10 cellular contexts compared by ENCODE assay signal in genomic region chrX:129981207-129981553, GRCh38. TPM values are rescaled to one million over a fixed set of nuclear protein-coding genes. Genes with fewer than 3 reads are reported as not detected.
DNase-seq lines count a peak whose midpoint lies in the region; ATAC-seq lines count a peak whose summit lies in the region.
"Had no signal": no experiment of that assay in that cellular context is flagged by ENCODE, and none has a peak within 500 bp of the region (broad histone marks: within the 10 kb centered on the region; RNA-seq: fewer than 3 reads in every experiment).

No MANE protein-coding gene starts in this region.

- peaks cover 14% of the 10 kb centered on the region for H3K4me1 ChIP-seq in SJSA1 (replicated peaks)
- H3K4me1 ChIP-seq in iPS-15b (ENCODE audit: control insufficient read depth, insufficient read depth, low read length): no peaks in the 10 kb centered on the region
- peaks cover 0 to 20% (median 13%) of the 10 kb centered on the region in 5 donors for H3K4me1 ChIP-seq in subcutaneous abdominal adipose tissue (ENCODE audit: control insufficient read depth in 5 of 5, insufficient read depth in 5 of 5, low read length in 5 of 5)
- H3K4me1 ChIP-seq: pancreas had no signal

- H3K27ac ChIP-seq in SJSA1 (no peak overlapping the region), subcutaneous abdominal adipose tissue (ENCODE audit: low read depth, low read length) (no peak overlapping the region)

- H3K4me3 Mint-ChIP-seq in activated T-cell treated with anti-CD3 and anti-CD28 coated beads, Interleukin-2, amount 50 U/mL, for 24 hours: no peak overlapping the region

- no peak overlapping the region for H3K9ac ChIP-seq in iPS-15b (ENCODE audit: low read depth, low read length)
- H3K9ac ChIP-seq in subcutaneous abdominal adipose tissue (ENCODE audit: low read length in 5 of 5): peak overlapping the region in 4 of 5 donors; percentile 14 to 77 (median 58)

- H3K9me3 ChIP-seq in SJSA1 (replicated peaks) (no peaks in the 10 kb centered on the region), iPS-15b (ENCODE audit: control insufficient read depth, insufficient read depth, low read length) (no peaks in the 10 kb centered on the region), subcutaneous abdominal adipose tissue (ENCODE audit: control insufficient read depth in 5 of 5, low read length in 5 of 5) (no peaks in the 10 kb centered on the region)
- H3K9me3 ChIP-seq: pancreas had no signal

- 0 out of 2 replicates have a peak, but pooled peaks cover 4% of the 10 kb centered on the region for H3K27me3 ChIP-seq in SJSA1 (replicated peaks)
- H3K27me3 ChIP-seq in iPS-15b (ENCODE audit: control insufficient read depth, insufficient read depth, low read length): peaks cover 61% of the 10 kb centered on the region
- H3K27me3 ChIP-seq in subcutaneous abdominal adipose tissue (ENCODE audit: control insufficient read depth in 5 of 5, insufficient read depth in 4 of 5, low read length in 5 of 5): peaks cover 0 to 3% (median 2%) of the 10 kb centered on the region in 5 donors
- H3K27me3 ChIP-seq: pancreas had no signal

- H3K4me1 Mint-ChIP-seq in activated T-cell treated with anti-CD3 and anti-CD28 coated beads, Interleukin-2, amount 50 U/mL, for 24 hours (ENCODE audit: low read depth): peaks cover 15% of the 10 kb centered on the region

- peaks cover 23% of the 10 kb centered on the region for H3K27me3 Mint-ChIP-seq in activated T-cell treated with anti-CD3 and anti-CD28 coated beads, Interleukin-2, amount 50 U/mL, for 24 hours

- H3K36me3 ChIP-seq in SJSA1 (no peaks in the 10 kb centered on the region), iPS-15b (ENCODE audit: control insufficient read depth, insufficient read depth, low read length) (no peaks in the 10 kb centered on the region), subcutaneous abdominal adipose tissue (ENCODE audit: control insufficient read depth in 5 of 5, insufficient read depth in 5 of 5, low read length in 5 of 5) (no peaks in the 10 kb centered on the region)
- H3K36me3 ChIP-seq: pancreas had no signal

- DNase-seq in activated T-cell treated with anti-CD3 and anti-CD28 coated beads, Interleukin-2, amount 50 U/mL, for 24 hours: no peak
- DNase-seq in activated T-cell treated with anti-CD3 and anti-CD28 coated beads for 4 hours (no peak), SJSA1 (ENCODE audit: low read depth in 1 of 2, low spot score in 2 of 2) (no peak), amniotic stem cell (lab: John Stamatoyannopoulos, UW) (no peak), DMS153 (lab: John Stamatoyannopoulos, UW) (no peak)
- DNase-seq: NCI-H1092 had no signal

- ATAC-seq in HG03045 (IDR thresholded peaks at IDR 0.05; ENCODE audit: unreplicated experiment): no peak

- H3K4me3 ChIP-seq in SJSA1 (peak overlapping the region; percentile 32), iPS-15b (ENCODE audit: low read depth, low read length) (peak overlapping the region; percentile 66), subcutaneous abdominal adipose tissue (ENCODE audit: low read depth in 1 of 5, low read length in 5 of 5) (peak overlapping the region in 4 of 5 donors; percentile 65 to 69 (median 66))

- H3K36me3 Mint-ChIP-seq in activated T-cell treated with anti-CD3 and anti-CD28 coated beads, Interleukin-2, amount 50 U/mL, for 24 hours (ENCODE audit: low read depth): no peaks in the 10 kb centered on the region

- H3K27ac Mint-ChIP-seq in activated T-cell treated with anti-CD3 and anti-CD28 coated beads, Interleukin-2, amount 50 U/mL, for 24 hours: peak overlapping the region; percentile 18

- no peaks in the 10 kb centered on the region for H3K9me3 Mint-ChIP-seq in activated T-cell treated with anti-CD3 and anti-CD28 coated beads, Interleukin-2, amount 50 U/mL, for 24 hours

RNA-seq across cellular contexts. Expression of gene BCORL1, which starts 1.3 kb away (rescaled TPM):
- 0.19 and 0.47 TPM in 2 replicates for total RNA-seq in SJSA1 (2014; rRNA removed; shearing (Covaris generic))
